15 cellular contexts compared by ENCODE assay signal in the genomic region with DNA sequence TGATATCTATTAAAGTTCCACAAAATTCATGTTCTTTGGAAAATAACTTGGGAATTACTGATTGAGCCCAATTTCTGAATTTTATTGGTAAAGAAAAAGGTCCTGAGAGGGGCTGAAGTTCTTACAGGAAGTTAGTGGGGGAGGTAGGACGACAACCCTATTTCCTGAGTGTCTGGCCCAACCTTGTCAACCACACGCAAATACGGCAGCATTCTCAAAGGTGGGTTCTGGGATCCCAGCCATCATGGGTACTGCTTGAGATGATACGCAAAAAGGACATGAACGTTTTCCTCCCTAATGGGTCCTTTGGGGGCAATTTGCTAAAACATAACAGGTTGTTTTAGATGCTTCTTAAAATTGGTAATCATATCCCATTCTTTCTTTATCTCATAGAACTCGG. TPM values are rescaled to one million over a fixed set of nuclear protein-coding genes. Genes with fewer than 3 reads are reported as not detected.
DNase-seq lines count a peak whose midpoint lies in the region; ATAC-seq and TF ChIP-seq lines count a peak whose summit lies in the region.
"Had no signal": no experiment of that assay in that cellular context is flagged by ENCODE, and none has a peak within 500 bp of the region (broad histone marks: within the 10 kb centered on the region; RNA-seq: fewer than 3 reads in every experiment).

No MANE protein-coding gene starts in this region.

- DNase-seq in GM12864 (ENCODE audit: low read depth) (peak; percentile 73), neural crest cell (ENCODE audit: low read depth, low spot score) (no peak), DMS153 (lab: John Stamatoyannopoulos, UW) (no peak), HuH-7.5 (ENCODE audit: low spot score) (no peak), heart right ventricle (no peak)
- DNase-seq in activated naive CD4-positive, alpha-beta T cell treated with anti-CD3 and anti-CD28 coated beads, Interleukin-2, amount 50 U/mL, for 72 hours (ENCODE audit: low spot score in 2 of 2) = no peak
- DNase-seq: DMS79, GM23248, NCI-H2171, substantia nigra had no signal

- peaks cover 3% of the 10 kb centered on the region; the same call in 1 of the 2 replicates for H3F3A ChIP-seq in Loucy (ENCODE audit: low read depth)

- peak overlapping the region; percentile 36 for H3K4me3 Mint-ChIP-seq in neural crest cell
- H3K4me3 Mint-ChIP-seq: neural progenitor cell had no signal

- peaks cover 42% of the 10 kb centered on the region for H3K79me2 ChIP-seq in Loucy (ENCODE audit: insufficient read depth, low read length)

- peaks cover 7% of the 10 kb centered on the region for H4K20me1 ChIP-seq in Loucy (ENCODE audit: insufficient read depth, low read length, poor library complexity, severe bottlenecking)

- H3K36me3 ChIP-seq in Loucy (ENCODE audit: insufficient read depth, low read length) = no peaks in the 10 kb centered on the region
- no peaks in the 10 kb centered on the region for H3K36me3 ChIP-seq in heart right ventricle
- H3K36me3 ChIP-seq: neural progenitor cell had no signal

- intact Hi-C loops in heart right ventricle (cut with DNase I) = no loop called here

- ATAC-seq in activated naive CD4-positive, alpha-beta T cell treated with anti-CD3 and anti-CD28 coated beads, Interleukin-2, amount 50 U/mL, for 72 hours = no peak
- ATAC-seq in GM18498 (IDR thresholded peaks at IDR 0.05; ENCODE audit: unreplicated experiment) (no peak), heart right ventricle (no peak)
- ATAC-seq: Panc1 had no signal

- peak overlapping the region; percentile 81 to 93 for H3K27ac Mint-ChIP-seq in activated naive CD4-positive, alpha-beta T cell treated with anti-CD3 and anti-CD28 coated beads, Interleukin-2, amount 50 U/mL, for 72 hours
- H3K27ac Mint-ChIP-seq in neural crest cell (ENCODE audit: unreplicated experiment) = no peak overlapping the region

- no peak overlapping the region for H2AFZ ChIP-seq in Loucy (ENCODE audit: low read length)
- H2AFZ ChIP-seq: GM23248, neural progenitor cell had no signal

- H3K27me3 ChIP-seq in Loucy (ENCODE audit: insufficient read depth, low read length, poor library complexity, severe bottlenecking) (no peaks in the 10 kb centered on the region), heart right ventricle (no peaks in the 10 kb centered on the region)
- H3K27me3 ChIP-seq: neural progenitor cell had no signal

- H3K4me1 ChIP-seq in Loucy (ENCODE audit: insufficient read depth, low read length, poor library complexity, severe bottlenecking) (peaks cover 82% of the 10 kb centered on the region), heart right ventricle (peaks cover 0 to 80% (median 34%) of the 10 kb centered on the region in 9 donors)

- no peaks in the 10 kb centered on the region for H3K9me2 ChIP-seq in Loucy (replicated peaks; ENCODE audit: low read depth, low read length)

- H3K9me3 ChIP-seq in Loucy (ENCODE audit: insufficient read depth, low read depth, low read length) (no peaks in the 10 kb centered on the region), heart right ventricle (no peaks in the 10 kb centered on the region)

- peaks cover 0 to 9% of the 10 kb centered on the region in 2 donors for H3K9me3 Mint-ChIP-seq in activated naive CD4-positive, alpha-beta T cell treated with anti-CD3 and anti-CD28 coated beads, Interleukin-2, amount 50 U/mL, for 72 hours
- H3K9me3 Mint-ChIP-seq in neural crest cell = no peaks in the 10 kb centered on the region
- H3K9me3 Mint-ChIP-seq: neural progenitor cell had no signal

- peak overlapping the region in 1 of 10 donors; percentile 97 for H3K27ac ChIP-seq in heart right ventricle
- H3K27ac ChIP-seq: GM23248, neural progenitor cell, VCaP had no signal

- WGBS in heart right ventricle, 2 donors = 66 to 78% methylated on average over 6 of the region's 6 CpGs

- no peak overlapping the region; the same call in 1 of the 2 replicates for H3K4me3 ChIP-seq in GM12864 (ENCODE audit: low read depth, low read length)
- peak overlapping the region; percentile 63 for H3K4me3 ChIP-seq in Loucy (ENCODE audit: low read length, poor library complexity, severe bottlenecking)
- no peak overlapping the region for H3K4me3 ChIP-seq in heart right ventricle
- H3K4me3 ChIP-seq: GM23248, neural progenitor cell had no signal

- peak overlapping the region; percentile 99 for H3K4me2 ChIP-seq in Loucy (ENCODE audit: low read depth, low read length, poor library complexity, severe bottlenecking)
- H3K4me2 ChIP-seq: neural progenitor cell had no signal

- H3K4me1 Mint-ChIP-seq in neural crest cell = peaks cover 52% of the 10 kb centered on the region

- H3K9ac ChIP-seq in Loucy (ENCODE audit: low read depth, low read length, poor library complexity, severe bottlenecking) = peak overlapping the region; percentile 90
- H3K9ac ChIP-seq: GM23248, neural progenitor cell had no signal

- H3K27me3 Mint-ChIP-seq in neural crest cell (ENCODE audit: low read depth) = no peaks in the 10 kb centered on the region

- peaks cover 12 to 27% of the 10 kb centered on the region in 2 donors for H3K36me3 Mint-ChIP-seq in activated naive CD4-positive, alpha-beta T cell treated with anti-CD3 and anti-CD28 coated beads, Interleukin-2, amount 50 U/mL, for 72 hours
- H3K36me3 Mint-ChIP-seq in neural crest cell (ENCODE audit: low read depth) = no peaks in the 10 kb centered on the region
- H3K36me3 Mint-ChIP-seq: neural progenitor cell had no signal

- TF ChIP-seq CTCF in GM12864 (IDR thresholded peaks at IDR 0.05; ENCODE audit: low read depth, low read length, missing control alignments) (no peak), Loucy (conservative IDR thresholded peaks at IDR 0.05; ENCODE audit: low read length) (no peak), neural crest cell (conservative IDR thresholded peaks at IDR 0.05) (no peak), heart right ventricle (IDR thresholded peaks at IDR 0.05) (no peak)

RNA-seq across cellular contexts. Expression of gene PDCD4, which starts 2.7 kb away (rescaled TPM):
- 100 to 1,000 TPM in 1 of 2 donors, 10 to 100 TPM in 1; 94.9 to 159 TPM for total RNA-seq in activated naive CD4-positive, alpha-beta T cell treated with anti-CD3 and anti-CD28 coated beads, Interleukin-2, amount 50 U/mL, for 72 hours
- 37.8 and 41.9 TPM in 2 replicates for total RNA-seq in neural crest cell
- 10 to 100 TPM; 35.2 to 57.6 (median 45.7) TPM for total RNA-seq in heart right ventricle
- polyA plus RNA-seq in heart right ventricle = 10 to 100 TPM; 15.9 to 59.5 TPM

RNA-seq across cellular contexts. Expression of gene BBIP1, which starts 50.0 kb away (rescaled TPM):
- total RNA-seq in activated naive CD4-positive, alpha-beta T cell treated with anti-CD3 and anti-CD28 coated beads, Interleukin-2, amount 50 U/mL, for 72 hours = 10 to 100 TPM; 32.1 to 51.8 TPM
- total RNA-seq in neural crest cell = 33.6 and 37.8 TPM in 2 replicates
- total RNA-seq in heart right ventricle = 10 to 100 TPM; 16.6 to 30.7 (median 23.8) TPM
- 10 to 100 TPM; 24.0 to 32.0 TPM for polyA plus RNA-seq in heart right ventricle

RNA-seq across cellular contexts. Expression of gene SHOC2, which starts 50.4 kb away (rescaled TPM):
- 10 to 100 TPM; 33.7 to 35.9 TPM for total RNA-seq in activated naive CD4-positive, alpha-beta T cell treated with anti-CD3 and anti-CD28 coated beads, Interleukin-2, amount 50 U/mL, for 72 hours
- total RNA-seq in neural crest cell (30.1 and 34.9 TPM in 2 replicates), heart right ventricle (10 to 100 TPM; 39.3 to 68.2 (median 49.1) TPM)
- polyA plus RNA-seq in heart right ventricle = 10 to 100 TPM; 18.6 to 22.4 TPM
